19 cellular contexts compared by ENCODE assay signal in the genomic region with DNA sequence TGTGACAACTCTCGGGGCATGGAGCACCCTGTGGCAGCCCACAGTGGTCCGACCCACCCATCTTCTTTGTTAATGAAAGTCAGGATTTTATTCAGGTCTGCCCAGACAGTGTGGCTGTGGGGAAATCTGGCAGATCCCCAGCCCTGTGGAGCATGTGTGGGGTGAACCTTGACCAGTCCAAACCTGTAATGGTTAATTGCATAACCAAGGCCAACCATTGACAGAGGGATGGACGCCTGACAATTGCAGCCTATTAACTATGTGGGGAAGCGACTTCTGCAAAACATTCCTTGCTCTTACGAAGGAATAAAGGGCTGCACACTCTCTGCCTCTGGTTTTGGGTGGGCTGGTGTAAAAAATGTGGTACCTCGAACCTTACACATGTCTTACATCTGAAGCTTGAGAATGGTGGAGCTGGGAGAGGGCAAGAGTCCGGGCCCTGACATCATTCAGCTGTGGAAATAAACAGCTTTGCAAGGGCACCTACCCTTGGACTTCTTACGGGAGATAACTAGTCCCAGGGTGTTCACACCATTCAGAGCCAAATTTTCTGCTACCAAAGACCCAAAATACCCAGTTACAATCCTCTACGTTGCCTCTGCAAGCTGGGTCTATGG.
"Had no signal": no experiment of that assay in that cellular context is flagged by ENCODE, and none has a peak within 500 bp of the region (broad histone marks: within the 10 kb centered on the region; RNA-seq: fewer than 3 reads in every experiment).

No MANE protein-coding gene starts in this region.

- H3K4me1 ChIP-seq: heart left ventricle, transverse colon had no signal

- ATAC-seq: esophagus mucosa; heart left ventricle; mucosa of descending colon; naive thymus-derived CD8-positive, alpha-beta T cell; sciatic nerve; stimulated activated naive B cell treated with anti-CD40 and anti-IgM and Interleukin-4, amounts not matched to agents 10 μg/mL and 1 μg/mL and 100 μg/mL, for 72 hours; stimulated activated naive CD8-positive, alpha-beta T cell treated with anti-CD3 and anti-CD28 coated beads, Interleukin-15, amount 100 ng/mL, for 72 hours had no signal

- H3K4me1 Mint-ChIP-seq: naive thymus-derived CD8-positive, alpha-beta T cell; stimulated activated naive B cell treated with anti-CD40 and anti-IgM and Interleukin-4, amounts not matched to agents 10 μg/mL and 1 μg/mL and 100 μg/mL, for 72 hours; stimulated activated naive CD8-positive, alpha-beta T cell treated with anti-CD3 and anti-CD28 coated beads, Interleukin-15, amount 100 ng/mL, for 72 hours had no signal

- H3K27me3 Mint-ChIP-seq: stimulated activated naive CD8-positive, alpha-beta T cell treated with anti-CD3 and anti-CD28 coated beads, Interleukin-15, amount 100 ng/mL, for 72 hours had no signal

- H3K4me3 ChIP-seq: coronary artery, heart left ventricle, mucosa of descending colon, ovary, thoracic aorta, transverse colon had no signal

- H3K36me3 Mint-ChIP-seq: naive thymus-derived CD8-positive, alpha-beta T cell; stimulated activated naive B cell treated with anti-CD40 and anti-IgM and Interleukin-4, amounts not matched to agents 10 μg/mL and 1 μg/mL and 100 μg/mL, for 72 hours had no signal

- DNase-seq: central memory CD4-positive, alpha-beta T cell; effector CD4-positive, alpha-beta T cell; heart left ventricle; hypothalamus; mammary epithelial cell; mucosa of descending colon; naive thymus-derived CD8-positive, alpha-beta T cell; nucleus accumbens; ovary; stimulated activated CD4-positive, alpha-beta T cell treated with anti-CD3 and anti-CD28 coated beads, Interleukin-2, amount 100 ng/mL, for 24 hours; stimulated activated CD4-positive, alpha-beta T cell treated with anti-CD3 and anti-CD28 coated beads, Interleukin-4, amount 100 ng/mL, for 4 hours; stimulated activated naive B cell treated with anti-CD40 and anti-IgM and Interleukin-4, amounts not matched to agents 10 μg/mL and 1 μg/mL and 100 μg/mL, for 72 hours; stimulated activated naive CD8-positive, alpha-beta T cell treated with anti-CD3 and anti-CD28 coated beads, Interleukin-15, amount 100 ng/mL, for 72 hours; transverse colon had no signal

- H3K36me3 ChIP-seq: heart left ventricle, ovary, thoracic aorta, transverse colon had no signal

- H3K4me3 Mint-ChIP-seq: naive thymus-derived CD8-positive, alpha-beta T cell; neural crest cell; stimulated activated naive B cell treated with anti-CD40 and anti-IgM and Interleukin-4, amounts not matched to agents 10 μg/mL and 1 μg/mL and 100 μg/mL, for 72 hours; stimulated activated naive CD8-positive, alpha-beta T cell treated with anti-CD3 and anti-CD28 coated beads, Interleukin-15, amount 100 ng/mL, for 72 hours had no signal

- H3K27ac ChIP-seq: coronary artery, heart left ventricle, ovary, thoracic aorta, transverse colon had no signal

- H3K9me3 Mint-ChIP-seq: naive thymus-derived CD8-positive, alpha-beta T cell; neural crest cell; stimulated activated naive CD8-positive, alpha-beta T cell treated with anti-CD3 and anti-CD28 coated beads, Interleukin-15, amount 100 ng/mL, for 72 hours had no signal

- H3K27ac Mint-ChIP-seq: stimulated activated naive B cell treated with anti-CD40 and anti-IgM and Interleukin-4, amounts not matched to agents 10 μg/mL and 1 μg/mL and 100 μg/mL, for 72 hours; stimulated activated naive CD8-positive, alpha-beta T cell treated with anti-CD3 and anti-CD28 coated beads, Interleukin-15, amount 100 ng/mL, for 72 hours had no signal

- H3K27me3 ChIP-seq: heart left ventricle, ovary, transverse colon had no signal

- H3K9me3 ChIP-seq: heart left ventricle, mucosa of descending colon, ovary, thoracic aorta, transverse colon had no signal
